In genomic region chr1:20440785-20441200, GRCh38 we compare ENCODE assay signal across 1 cellular context.
TF ChIP-seq lines count a peak whose summit lies in the region.

No MANE protein-coding gene starts in this region.

TF ChIP-seq in K562, 482 proteins besides CTCF, POLR2A, EP300 and RAD21 (continued from another document and continues in another):
- TF ChIP-seq CHD7 (IDR thresholded peaks at IDR 0.05; ENCODE audit: low read depth, low read length) (no peak), ERF (CRISPR knock-in tag; IDR thresholded peaks at IDR 0.05) (no peak), NONO (IDR thresholded peaks at IDR 0.05; ENCODE audit: low read depth in 2 of 2, low read length in 1 of 2) (no peak), RBM25 (IDR thresholded peaks at IDR 0.05; ENCODE audit: low read depth, low read length, severe bottlenecking) (no peak), CREM (IDR thresholded peaks at IDR 0.05; ENCODE audit: low read depth) (peak; percentile 62), RB1 (IDR thresholded peaks at IDR 0.05; ENCODE audit: low read depth) (no peak), MYC (IDR thresholded peaks at IDR 0.05; ENCODE audit: low read depth, low read length) (0 out of 2 replicates have a peak, but pooled peaks have one; percentile 32), MYC (CRISPR knock-in tag; IDR thresholded peaks at IDR 0.05; ENCODE audit: borderline replicate concordance, low read depth) (no peak), BHLHE40 (IDR thresholded peaks at IDR 0.05; ENCODE audit: low read length) (0 out of 2 replicates have a peak, but pooled peaks have one; percentile 57), ZMIZ1 (IDR thresholded peaks at IDR 0.05; ENCODE audit: low read depth in 2 of 2, low read length in 2 of 2) (no peak), MIER1 (IDR thresholded peaks at IDR 0.05; ENCODE audit: low read depth) (no peak), CREB5 (CRISPR knock-in tag; IDR thresholded peaks at IDR 0.05) (no peak), ZNF512 (tag; IDR thresholded peaks at IDR 0.05) (no peak), MNT (conservative IDR thresholded peaks at IDR 0.05) (no peak; a peak in 1 of 4 replicates), E2F8 (IDR thresholded peaks at IDR 0.05; ENCODE audit: low read depth, partially characterized antibody) (no peak), HCFC1 (IDR thresholded peaks at IDR 0.05; ENCODE audit: low read depth, low read length) (peak; percentile 95), ZNF583 (CRISPR knock-in tag; IDR thresholded peaks at IDR 0.05) (no peak), CREBBP (IDR thresholded peaks at IDR 0.05; ENCODE audit: low read depth, low read length) (no peak), ZNF3 (CRISPR knock-in tag; IDR thresholded peaks at IDR 0.05) (no peak), SETDB1 (IDR thresholded peaks at IDR 0.05; ENCODE audit: low read length) (no peak), HDAC8 (tag; IDR thresholded peaks at IDR 0.05) (no peak), THRAP3 (IDR thresholded peaks at IDR 0.05; ENCODE audit: borderline replicate concordance) (no peak), ZBTB11 (CRISPR knock-in tag; IDR thresholded peaks at IDR 0.05) (no peak), ZNF23 (CRISPR knock-in tag; IDR thresholded peaks at IDR 0.05) (no peak), RBM22 (IDR thresholded peaks at IDR 0.05; ENCODE audit: low read depth, low read length, poor library complexity, severe bottlenecking) (no peak)
